In genomic region chr5:131381792-131382191, GRCh38 we compare ENCODE assay signal across 9 cellular contexts.
DNase-seq lines count a peak whose midpoint lies in the region; ATAC-seq and TF ChIP-seq lines count a peak whose summit lies in the region.
"Had no signal": no experiment of that assay in that cellular context is flagged by ENCODE, and none has a peak within 500 bp of the region (broad histone marks: within the 10 kb centered on the region; RNA-seq: fewer than 3 reads in every experiment).

No MANE protein-coding gene starts in this region.

- no peak for TF ChIP-seq CTCF in left ventricle myocardium inferior (IDR thresholded peaks at IDR 0.05; ENCODE audit: borderline replicate concordance)
- no peak for TF ChIP-seq CTCF in body of pancreas (IDR thresholded peaks at IDR 0.05)

- DNase-seq in activated T-helper 2 cell treated with anti-CD3 and anti-CD28 coated beads, Interferon-gamma antibody, Interleukin-2, Interleukin-4, amounts not matched to agents 10 μg/mL and 5 μg/mL and 100 μg/mL, durations not matched to agents 14 hours and 24 hours and 36 hours (ENCODE audit: low spot score), result no peak
- DNase-seq in NOMO-1 (lab: John Stamatoyannopoulos, UW; ENCODE audit: unreplicated experiment in 2 of 2) (no peak), left ventricle myocardium inferior (no peak), body of pancreas (no peak), NCI-H187 (lab: John Stamatoyannopoulos, UW) (no peak)

- peak overlapping the region; percentile 59 for H3K4me3 Mint-ChIP-seq in activated T-helper 2 cell treated with anti-CD3 and anti-CD28 coated beads, Interferon-gamma antibody, Interleukin-2, Interleukin-4, amounts not matched to agents 10 μg/mL and 5 μg/mL and 100 μg/mL, durations not matched to agents 14 hours and 24 hours and 36 hours (ENCODE audit: low read depth)

- no peak overlapping the region for H3K4me3 ChIP-seq in BLaER1 treated with 17β-estradiol and CSF1 and Interleukin-3, amounts not matched to agents 10 nM and 100 nM
- H3K4me3 ChIP-seq in left ventricle myocardium inferior (no peak overlapping the region), body of pancreas (no peak overlapping the region)

- WGBS in body of pancreas, 2 donors, result 38 to 41% methylated on average over 2 of the region's 2 CpGs

- H3K4me2 ChIP-seq in BLaER1 treated with 17β-estradiol and CSF1 and Interleukin-3, amounts not matched to agents 10 nM and 100 nM, result peak overlapping the region in 5 of 11 experiments; percentile 3 to 89 (median 68); a peak in 7 of 22 replicates

- H3K27ac Mint-ChIP-seq in activated T-helper 2 cell treated with anti-CD3 and anti-CD28 coated beads, Interferon-gamma antibody, Interleukin-2, Interleukin-4, amounts not matched to agents 10 μg/mL and 5 μg/mL and 100 μg/mL, durations not matched to agents 14 hours and 24 hours and 36 hours, result peak overlapping the region; percentile 97

- H3K4me1 Mint-ChIP-seq in activated T-helper 2 cell treated with anti-CD3 and anti-CD28 coated beads, Interferon-gamma antibody, Interleukin-2, Interleukin-4, amounts not matched to agents 10 μg/mL and 5 μg/mL and 100 μg/mL, durations not matched to agents 14 hours and 24 hours and 36 hours (ENCODE audit: low read depth), result peaks cover 77% of the 10 kb centered on the region

- peak overlapping the region in 8 of 11 experiments; percentile 7 to 97 (median 88); a peak in 10 of 22 replicates for H3K27ac ChIP-seq in BLaER1 treated with 17β-estradiol and CSF1 and Interleukin-3, amounts not matched to agents 10 nM and 100 nM
- H3K27ac ChIP-seq in left ventricle myocardium inferior (replicated peaks), result no peak overlapping the region
- peak overlapping the region in 1 of 4 donors; percentile 1 for H3K27ac ChIP-seq in body of pancreas

- peaks cover 0 to 45% (median 17%) of the 10 kb centered on the region in 11 experiments; a peak in 11 of 22 replicates for H4K20me1 ChIP-seq in BLaER1 treated with 17β-estradiol and CSF1 and Interleukin-3, amounts not matched to agents 10 nM and 100 nM

- H3K9me3 Mint-ChIP-seq in activated T-helper 2 cell treated with anti-CD3 and anti-CD28 coated beads, Interferon-gamma antibody, Interleukin-2, Interleukin-4, amounts not matched to agents 10 μg/mL and 5 μg/mL and 100 μg/mL, durations not matched to agents 14 hours and 24 hours and 36 hours, result no peaks in the 10 kb centered on the region

- H3K27me3 ChIP-seq in BLaER1 treated with 17β-estradiol and CSF1 and Interleukin-3, amounts not matched to agents 10 nM and 100 nM, result no peaks in the 10 kb centered on the region
- H3K27me3 ChIP-seq in left ventricle myocardium inferior (ENCODE audit: low read depth) (no peaks in the 10 kb centered on the region), body of pancreas (no peaks in the 10 kb centered on the region)

- peaks cover 44% of the 10 kb centered on the region for H3K36me3 Mint-ChIP-seq in activated T-helper 2 cell treated with anti-CD3 and anti-CD28 coated beads, Interferon-gamma antibody, Interleukin-2, Interleukin-4, amounts not matched to agents 10 μg/mL and 5 μg/mL and 100 μg/mL, durations not matched to agents 14 hours and 24 hours and 36 hours (ENCODE audit: low read depth)

- no peak overlapping the region for H3K9ac ChIP-seq in BLaER1 treated with 17β-estradiol and CSF1 and Interleukin-3, amounts not matched to agents 10 nM and 100 nM

- peaks cover 52 to 76% (median 59%) of the 10 kb centered on the region in 10 experiments for H3K4me1 ChIP-seq in BLaER1 treated with 17β-estradiol and CSF1 and Interleukin-3, amounts not matched to agents 10 nM and 100 nM
- H3K4me1 ChIP-seq in left ventricle myocardium inferior (peaks cover 59% of the 10 kb centered on the region), body of pancreas (peaks cover 37% of the 10 kb centered on the region)

- no peak for TF ChIP-seq POLR2A in body of pancreas (IDR thresholded peaks at IDR 0.05)

- H3K27me3 Mint-ChIP-seq in activated T-helper 2 cell treated with anti-CD3 and anti-CD28 coated beads, Interferon-gamma antibody, Interleukin-2, Interleukin-4, amounts not matched to agents 10 μg/mL and 5 μg/mL and 100 μg/mL, durations not matched to agents 14 hours and 24 hours and 36 hours (ENCODE audit: low read depth), result no peaks in the 10 kb centered on the region

- ATAC-seq in GM19372 (IDR thresholded peaks at IDR 0.05; ENCODE audit: low read depth, unreplicated experiment), result peak; percentile 48
- ATAC-seq in HG03097 (IDR thresholded peaks at IDR 0.05; ENCODE audit: low FRiP score, unreplicated experiment), result peak; percentile 42
- no peak for ATAC-seq in body of pancreas

- H3K36me3 ChIP-seq in BLaER1 treated with 17β-estradiol and CSF1 and Interleukin-3, amounts not matched to agents 10 nM and 100 nM, result peaks cover 17 to 58% (median 24%) of the 10 kb centered on the region in 11 experiments
- H3K36me3 ChIP-seq in left ventricle myocardium inferior, result no peaks in the 10 kb centered on the region
- H3K36me3 ChIP-seq in body of pancreas (replicated peaks in 1 of 2; ENCODE audit: insufficient read depth in 1 of 2, low read depth in 2 of 2), result peaks cover 0 to 2% of the 10 kb centered on the region in 2 donors

- H3K9me3 ChIP-seq in BLaER1 treated with 17β-estradiol and CSF1 and Interleukin-3, amounts not matched to agents 10 nM and 100 nM (replicated peaks in 1 of 11), result no peaks in the 10 kb centered on the region
- no peaks in the 10 kb centered on the region for H3K9me3 ChIP-seq in left ventricle myocardium inferior (replicated peaks)
- no peaks in the 10 kb centered on the region for H3K9me3 ChIP-seq in body of pancreas
- H3K9me3 ChIP-seq: Caco-2 had no signal

- intact Hi-C loops in activated T-helper 2 cell treated with anti-CD3 and anti-CD28 coated beads, Interferon-gamma antibody, Interleukin-2, Interleukin-4, amounts not matched to agents 10 μg/mL and 5 μg/mL and 100 μg/mL, durations not matched to agents 14 hours and 24 hours and 36 hours (cut with micrococcal nuclease), result loop anchor here (1.0 to 5.0 kb wide), 7 partner anchors 59 to 211 kb away; partner anchors contain the start of gene LYRM7
- intact Hi-C loops in left ventricle myocardium inferior (cut with micrococcal nuclease) (no loop called here), body of pancreas (cut with DNase I) (no loop called here)
